2 cellular contexts compared by ENCODE assay signal in the genomic region with DNA sequence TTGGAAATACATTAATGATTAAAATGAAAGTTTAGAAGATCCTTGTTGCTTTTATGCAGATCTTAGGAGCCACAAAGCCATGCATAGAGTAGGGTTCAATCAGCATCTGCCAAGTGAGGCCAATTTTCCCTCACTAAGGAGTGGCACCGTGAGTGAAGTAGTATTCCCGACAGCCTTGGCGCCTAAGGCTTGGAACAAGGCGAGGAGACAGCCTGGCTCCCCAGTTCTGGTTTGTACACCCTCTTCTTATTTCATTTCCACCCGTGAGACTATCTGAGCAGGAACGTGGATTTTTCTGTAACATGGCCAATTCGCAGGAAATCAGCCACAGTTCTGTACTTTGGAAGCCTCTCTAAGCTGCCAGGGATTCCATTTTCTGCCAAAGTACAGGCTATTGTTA.
TF ChIP-seq lines count a peak whose summit lies in the region.

No MANE protein-coding gene starts in this region.

TF ChIP-seq in GM23338, 12 proteins besides CTCF, POLR2A, EP300 and RAD21 (continues in another document):
- TF ChIP-seq ZNF114 (CRISPR knock-in tag; IDR thresholded peaks at IDR 0.05): no peak
- no peak for TF ChIP-seq EZH2phosphoT487 (IDR thresholded peaks at IDR 0.05; ENCODE audit: unreplicated experiment)
- no peak for TF ChIP-seq JUNB (IDR thresholded peaks at IDR 0.05; ENCODE audit: unreplicated experiment)
- TF ChIP-seq EZH2 (IDR thresholded peaks at IDR 0.05; ENCODE audit: low read depth, unreplicated experiment): no peak
- TF ChIP-seq, protein P1, sequence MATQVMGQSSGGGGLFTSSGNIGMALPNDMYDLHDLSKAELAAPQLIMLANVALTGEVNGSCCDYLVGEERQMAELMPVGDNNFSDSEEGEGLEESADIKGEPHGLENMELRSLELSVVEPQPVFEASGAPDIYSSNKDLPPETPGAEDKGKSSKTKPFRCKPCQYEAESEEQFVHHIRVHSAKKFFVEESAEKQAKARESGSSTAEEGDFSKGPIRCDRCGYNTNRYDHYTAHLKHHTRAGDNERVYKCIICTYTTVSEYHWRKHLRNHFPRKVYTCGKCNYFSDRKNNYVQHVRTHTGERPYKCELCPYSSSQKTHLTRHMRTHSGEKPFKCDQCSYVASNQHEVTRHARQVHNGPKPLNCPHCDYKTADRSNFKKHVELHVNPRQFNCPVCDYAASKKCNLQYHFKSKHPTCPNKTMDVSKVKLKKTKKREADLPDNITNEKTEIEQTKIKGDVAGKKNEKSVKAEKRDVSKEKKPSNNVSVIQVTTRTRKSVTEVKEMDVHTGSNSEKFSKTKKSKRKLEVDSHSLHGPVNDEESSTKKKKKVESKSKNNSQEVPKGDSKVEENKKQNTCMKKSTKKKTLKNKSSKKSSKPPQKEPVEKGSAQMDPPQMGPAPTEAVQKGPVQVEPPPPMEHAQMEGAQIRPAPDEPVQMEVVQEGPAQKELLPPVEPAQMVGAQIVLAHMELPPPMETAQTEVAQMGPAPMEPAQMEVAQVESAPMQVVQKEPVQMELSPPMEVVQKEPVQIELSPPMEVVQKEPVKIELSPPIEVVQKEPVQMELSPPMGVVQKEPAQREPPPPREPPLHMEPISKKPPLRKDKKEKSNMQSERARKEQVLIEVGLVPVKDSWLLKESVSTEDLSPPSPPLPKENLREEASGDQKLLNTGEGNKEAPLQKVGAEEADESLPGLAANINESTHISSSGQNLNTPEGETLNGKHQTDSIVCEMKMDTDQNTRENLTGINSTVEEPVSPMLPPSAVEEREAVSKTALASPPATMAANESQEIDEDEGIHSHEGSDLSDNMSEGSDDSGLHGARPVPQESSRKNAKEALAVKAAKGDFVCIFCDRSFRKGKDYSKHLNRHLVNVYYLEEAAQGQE (IDR thresholded peaks at IDR 0.05; ENCODE audit: unreplicated experiment): no peak
- no peak for TF ChIP-seq POLR2AphosphoS5 (IDR thresholded peaks at IDR 0.05; ENCODE audit: low read depth)
- TF ChIP-seq NANOG (IDR thresholded peaks at IDR 0.05; ENCODE audit: borderline replicate concordance): no peak
- no peak for TF ChIP-seq STAT1 (IDR thresholded peaks at IDR 0.05; ENCODE audit: unreplicated experiment)
- TF ChIP-seq ZNF331 (CRISPR knock-in tag; IDR thresholded peaks at IDR 0.05; ENCODE audit: low read depth): no peak
- TF ChIP-seq, protein P2, sequence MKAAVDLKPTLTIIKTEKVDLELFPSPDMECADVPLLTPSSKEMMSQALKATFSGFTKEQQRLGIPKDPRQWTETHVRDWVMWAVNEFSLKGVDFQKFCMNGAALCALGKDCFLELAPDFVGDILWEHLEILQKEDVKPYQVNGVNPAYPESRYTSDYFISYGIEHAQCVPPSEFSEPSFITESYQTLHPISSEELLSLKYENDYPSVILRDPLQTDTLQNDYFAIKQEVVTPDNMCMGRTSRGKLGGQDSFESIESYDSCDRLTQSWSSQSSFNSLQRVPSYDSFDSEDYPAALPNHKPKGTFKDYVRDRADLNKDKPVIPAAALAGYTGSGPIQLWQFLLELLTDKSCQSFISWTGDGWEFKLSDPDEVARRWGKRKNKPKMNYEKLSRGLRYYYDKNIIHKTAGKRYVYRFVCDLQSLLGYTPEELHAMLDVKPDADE (IDR thresholded peaks at IDR 0.05): no peak
- no peak for TF ChIP-seq CREB1 (CRISPR knock-in tag; IDR thresholded peaks at IDR 0.05; ENCODE audit: low read depth)

TF ChIP-seq in K562, 482 proteins besides CTCF, POLR2A, EP300 and RAD21:
- TF ChIP-seq, protein P3, sequence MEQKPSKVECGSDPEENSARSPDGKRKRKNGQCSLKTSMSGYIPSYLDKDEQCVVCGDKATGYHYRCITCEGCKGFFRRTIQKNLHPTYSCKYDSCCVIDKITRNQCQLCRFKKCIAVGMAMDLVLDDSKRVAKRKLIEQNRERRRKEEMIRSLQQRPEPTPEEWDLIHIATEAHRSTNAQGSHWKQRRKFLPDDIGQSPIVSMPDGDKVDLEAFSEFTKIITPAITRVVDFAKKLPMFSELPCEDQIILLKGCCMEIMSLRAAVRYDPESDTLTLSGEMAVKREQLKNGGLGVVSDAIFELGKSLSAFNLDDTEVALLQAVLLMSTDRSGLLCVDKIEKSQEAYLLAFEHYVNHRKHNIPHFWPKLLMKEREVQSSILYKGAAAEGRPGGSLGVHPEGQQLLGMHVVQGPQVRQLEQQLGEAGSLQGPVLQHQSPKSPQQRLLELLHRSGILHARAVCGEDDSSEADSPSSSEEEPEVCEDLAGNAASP (IDR thresholded peaks at IDR 0.05): no peak
- TF ChIP-seq ZNF12 (CRISPR knock-in tag; IDR thresholded peaks at IDR 0.05): no peak
- no peak for TF ChIP-seq GATA2 (CRISPR knock-in tag; IDR thresholded peaks at IDR 0.05)
- TF ChIP-seq SUPT5H (IDR thresholded peaks at IDR 0.05): no peak
- TF ChIP-seq MXI1 (IDR thresholded peaks at IDR 0.05; ENCODE audit: low read depth, low read length): no peak
- no peak for TF ChIP-seq ZNF644 (tag; IDR thresholded peaks at IDR 0.05; ENCODE audit: low read depth)
- TF ChIP-seq TBP (optimal IDR thresholded peaks at IDR 0.05; ENCODE audit: low read depth, low read length): peak; percentile 43
